Comparison of ENCODE assay signal across 1 cellular context in genomic region chr2:10166489-10167295, GRCh38.
TF ChIP-seq lines count a peak whose summit lies in the region.

No MANE protein-coding gene starts in this region.

TF ChIP-seq in IMR-90, 13 proteins besides CTCF, POLR2A, EP300 and RAD21:
- TF ChIP-seq, protein P1, sequence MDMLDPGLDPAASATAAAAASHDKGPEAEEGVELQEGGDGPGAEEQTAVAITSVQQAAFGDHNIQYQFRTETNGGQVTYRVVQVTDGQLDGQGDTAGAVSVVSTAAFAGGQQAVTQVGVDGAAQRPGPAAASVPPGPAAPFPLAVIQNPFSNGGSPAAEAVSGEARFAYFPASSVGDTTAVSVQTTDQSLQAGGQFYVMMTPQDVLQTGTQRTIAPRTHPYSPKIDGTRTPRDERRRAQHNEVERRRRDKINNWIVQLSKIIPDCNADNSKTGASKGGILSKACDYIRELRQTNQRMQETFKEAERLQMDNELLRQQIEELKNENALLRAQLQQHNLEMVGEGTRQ (IDR thresholded peaks at IDR 0.05; ENCODE audit: low read depth, low read length): no peak
- no peak for TF ChIP-seq BHLHE40 (IDR thresholded peaks at IDR 0.05; ENCODE audit: low read depth, low read length)
- TF ChIP-seq CHD1 (IDR thresholded peaks at IDR 0.05; ENCODE audit: low read depth, low read length): no peak
- TF ChIP-seq MXI1 (IDR thresholded peaks at IDR 0.05; ENCODE audit: borderline replicate concordance, low read depth, low read length): no peak
- TF ChIP-seq FOS (IDR thresholded peaks at IDR 0.05; ENCODE audit: low read depth, low read length): no peak
- TF ChIP-seq RFX5 (IDR thresholded peaks at IDR 0.05; ENCODE audit: low read depth, low read length): no peak
- TF ChIP-seq MAZ (IDR thresholded peaks at IDR 0.05; ENCODE audit: borderline replicate concordance, low read depth, low read length): no peak
- TF ChIP-seq MAFK (IDR thresholded peaks at IDR 0.05; ENCODE audit: low read depth, low read length): no peak
- no peak for TF ChIP-seq SMC3 (IDR thresholded peaks at IDR 0.05; ENCODE audit: low read depth, low read length)
- no peak for TF ChIP-seq CEBPB (IDR thresholded peaks at IDR 0.05; ENCODE audit: low read depth, low read length)
- TF ChIP-seq, protein P2, sequence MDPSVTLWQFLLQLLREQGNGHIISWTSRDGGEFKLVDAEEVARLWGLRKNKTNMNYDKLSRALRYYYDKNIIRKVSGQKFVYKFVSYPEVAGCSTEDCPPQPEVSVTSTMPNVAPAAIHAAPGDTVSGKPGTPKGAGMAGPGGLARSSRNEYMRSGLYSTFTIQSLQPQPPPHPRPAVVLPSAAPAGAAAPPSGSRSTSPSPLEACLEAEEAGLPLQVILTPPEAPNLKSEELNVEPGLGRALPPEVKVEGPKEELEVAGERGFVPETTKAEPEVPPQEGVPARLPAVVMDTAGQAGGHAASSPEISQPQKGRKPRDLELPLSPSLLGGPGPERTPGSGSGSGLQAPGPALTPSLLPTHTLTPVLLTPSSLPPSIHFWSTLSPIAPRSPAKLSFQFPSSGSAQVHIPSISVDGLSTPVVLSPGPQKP (IDR thresholded peaks at IDR 0.05; ENCODE audit: borderline replicate concordance, low read depth, low read length): no peak
- TF ChIP-seq NFE2L2 (IDR thresholded peaks at IDR 0.05; ENCODE audit: low read depth, low read length): no peak
- no peak for TF ChIP-seq RCOR1 (IDR thresholded peaks at IDR 0.05; ENCODE audit: insufficient replicate concordance, low read length)
